In genomic region chr22:36252754-36253522, GRCh38 we compare ENCODE assay signal across 8 cellular contexts. TPM values are rescaled to one million over a fixed set of nuclear protein-coding genes. Genes with fewer than 3 reads are reported as not detected.
A peak's percentile ranks its signal among the peaks of the same experiment; 100 is the strongest.
DNase-seq lines count a peak whose midpoint lies in the region; ATAC-seq, FAIRE-seq and TF ChIP-seq lines count a peak whose summit lies in the region.

Gene APOL1 (plus strand): TSS chr22:36253133. CDS start chr22:36254956, 1,823 bp downstream.

- H4K20me1 ChIP-seq in H1 (replicated peaks in 1 of 2; ENCODE audit: control insufficient read depth in 1 of 2, insufficient read depth in 2 of 2, low read length in 2 of 2) = no peaks in the 10 kb centered on the region

- H4K8ac ChIP-seq in H1 (ENCODE audit: extremely low read depth, insufficient read depth, low read length) = no peak within 1 kb of the TSS

- 95% methylated on average over 10 of the region's 10 CpGs; no CpG with 5 or more reads in 1 of the 2 experiments for WGBS in H1 (ENCODE audit: extremely low coverage in 1 of 2, insufficient coverage in 1 of 2, insufficient read length in 1 of 2, insufficient replicate concordance in 2 of 2, low coverage in 1 of 2, low lambda C conversion rate in 2 of 2, missing lambda C conversion rate in 1 of 2), 2 experiments
- 57 to 58% methylated on average over 10 of the region's 10 CpGs for whole genome bisulfite sequencing in aorta, 2 donors

- H3K79me1 ChIP-seq in H1 (ENCODE audit: low read depth, low read length) = no peaks in the 10 kb centered on the region

- H2AFZ ChIP-seq in H1 (ENCODE audit: low read length) = no peak within 1 kb of the TSS

- peak within 1 kb of the TSS; percentile 46 for H2BK15ac ChIP-seq in H1 (ENCODE audit: low read length)

- no peak within 1 kb of the TSS for H3K14ac ChIP-seq in H1 (ENCODE audit: insufficient read length)

- H3K9me3 ChIP-seq in H1 (ENCODE audit: insufficient read depth in 2 of 2, low read depth in 1 of 2, low read length in 1 of 2) (peaks cover 3 to 7% of the 10 kb centered on the region in 2 experiments; a peak in 3 of 4 replicates), aorta (ENCODE audit: control insufficient read depth, low read length) (no peaks in the 10 kb centered on the region)
- no peaks in the 10 kb centered on the region for H3K9me3 ChIP-seq in naive thymus-derived CD4-positive, alpha-beta T cell (ENCODE audit: control insufficient read depth in 2 of 3, low read length in 3 of 3)

- H3K36me3 Mint-ChIP-seq in activated CD4-positive, alpha-beta T cell treated with anti-CD3 and anti-CD28 coated beads for 36 hours (ENCODE audit: low read depth) = peaks cover 22% of the 10 kb centered on the region
- H3K36me3 Mint-ChIP-seq in naive thymus-derived CD4-positive, alpha-beta T cell = peaks cover 10 to 21% (median 18%) of the 10 kb centered on the region in 5 donors

- no peak for TF ChIP-seq CTCF in H1 (IDR thresholded peaks at IDR 0.05; ENCODE audit: control extremely low read depth in 1 of 3, insufficient read depth in 1 of 3, low read depth in 1 of 3, low read length in 3 of 3)

- ATAC-seq in HG02798 (IDR thresholded peaks at IDR 0.05; ENCODE audit: poor library complexity, unreplicated experiment) = peak; percentile 58
- ATAC-seq in activated CD4-positive, alpha-beta T cell treated with anti-CD3 and anti-CD28 coated beads for 36 hours = peak; percentile 87
- ATAC-seq in naive thymus-derived CD4-positive, alpha-beta T cell = peak; percentile 94
- peak; percentile 54 for ATAC-seq in aorta (ENCODE audit: low FRiP score)
- no peak for ATAC-seq in HG03469 (IDR thresholded peaks at IDR 0.05; ENCODE audit: unreplicated experiment)

- no peak within 1 kb of the TSS for H3K4me2 ChIP-seq in H1 (ENCODE audit: insufficient read depth in 1 of 2, low read depth in 2 of 2, low read length in 2 of 2)

- intact Hi-C loops in activated CD4-positive, alpha-beta T cell treated with anti-CD3 and anti-CD28 coated beads for 36 hours (cut with DNase I, micrococcal nuclease) = loop anchor here (1.0 kb wide), 1 partner anchor 14 kb away; the partner anchor contains the start of gene APOL2 (in 2 of the 2)
- intact Hi-C loops in naive thymus-derived CD4-positive, alpha-beta T cell (cut with micrococcal nuclease) = loop anchor here (1.0 kb wide), 1 partner anchor 14 kb away; the partner anchor contains the start of gene APOL2 (in 2 of the 2)
- intact Hi-C loops in aorta (cut with DNase I) = no loop called here

- no peak for TF ChIP-seq EP300 in H1 (IDR thresholded peaks at IDR 0.05; ENCODE audit: borderline replicate concordance in 1 of 2, low read depth in 2 of 2, low read length in 2 of 2)

- H3K4me3 ChIP-seq in GM08714 (ENCODE audit: low read length) (peak within 1 kb of the TSS; percentile 79), H1 (ENCODE audit: extremely low read depth in 1 of 4, insufficient read depth in 2 of 4, low read depth in 3 of 4, low read length in 4 of 4) (no peak within 1 kb of the TSS), aorta (ENCODE audit: low read length in 2 of 2) (peak within 1 kb of the TSS in 1 of 2 donors; percentile 20)
- peak within 1 kb of the TSS; percentile 92 for H3K4me3 ChIP-seq in naive thymus-derived CD4-positive, alpha-beta T cell (ENCODE audit: low read length)

- H3K18ac ChIP-seq in H1 (ENCODE audit: extremely low read depth, low read length) = no peak within 1 kb of the TSS

- H3K4me1 ChIP-seq in H1 (replicated peaks in 1 of 4; ENCODE audit: control insufficient read depth in 3 of 4, insufficient read depth in 4 of 4, low read length in 3 of 4) = peaks cover 0 to 7% (median 0%) of the 10 kb centered on the region in 4 experiments; a peak in 3 of 7 replicates
- H3K4me1 ChIP-seq in naive thymus-derived CD4-positive, alpha-beta T cell (ENCODE audit: control insufficient read depth in 2 of 2, insufficient read depth in 2 of 2, low read length in 2 of 2) = peaks cover 11 to 24% of the 10 kb centered on the region in 2 donors
- H3K4me1 ChIP-seq in aorta (ENCODE audit: control insufficient read depth in 1 of 2, insufficient read depth in 2 of 2, low read length in 2 of 2) = no peaks in the 10 kb centered on the region

- peaks cover 56% of the 10 kb centered on the region for H3K4me1 Mint-ChIP-seq in activated CD4-positive, alpha-beta T cell treated with anti-CD3 and anti-CD28 coated beads for 36 hours
- H3K4me1 Mint-ChIP-seq in naive thymus-derived CD4-positive, alpha-beta T cell = peaks cover 31 to 56% (median 45%) of the 10 kb centered on the region in 7 donors

- H3K27me3 Mint-ChIP-seq in activated CD4-positive, alpha-beta T cell treated with anti-CD3 and anti-CD28 coated beads for 36 hours = no peaks in the 10 kb centered on the region
- H3K27me3 Mint-ChIP-seq in naive thymus-derived CD4-positive, alpha-beta T cell = no peaks in the 10 kb centered on the region

- CTCF ChIA-PET in activated CD4-positive, alpha-beta T cell treated with anti-CD3 and anti-CD28 coated beads for 36 hours (lab: Charles Lee) = interaction anchor here (0.5 to 6.4 kb wide), 12 partner anchors 9 to 268 kb away, joined by 3 to 46 read pairs (median 4); partner anchors contain the start of gene APOL2
- CTCF ChIA-PET in H1 (lab: Charles Lee; ENCODE audit: partially characterized antibody) = interaction anchor here (0.6 to 3.9 kb wide), 4 partner anchors 9 to 84 kb away, joined by 3 to 30 read pairs (median 6); partner anchors contain the start of gene APOL2
- CTCF ChIA-PET in naive thymus-derived CD4-positive, alpha-beta T cell (lab: Charles Lee) = interaction anchor here (0.5 to 1.9 kb wide), 3 partner anchors 14 to 226 kb away, joined by 4 to 11 read pairs (median 8); partner anchors contain the start of gene APOL2

- no peak within 1 kb of the TSS for H3K27ac ChIP-seq in H1 (ENCODE audit: low read depth, low read length)
- H3K27ac ChIP-seq in naive thymus-derived CD4-positive, alpha-beta T cell (ENCODE audit: low read depth, low read length) = peak within 1 kb of the TSS; percentile 73
- H3K27ac ChIP-seq in aorta (ENCODE audit: low read depth in 1 of 2, low read length in 2 of 2) = peak within 1 kb of the TSS in 1 of 2 donors; percentile 31

- no peak for FAIRE-seq in H1 (lab: Jason Lieb, UNC)

- no peaks in the 10 kb centered on the region for H3K79me2 ChIP-seq in H1 (ENCODE audit: control insufficient read depth in 1 of 2, insufficient read depth in 2 of 2, low read length in 2 of 2)

- H3K4ac ChIP-seq in H1 (replicated peaks; ENCODE audit: insufficient read length, low read depth, low read length) = no peak within 1 kb of the TSS

- no peak within 1 kb of the TSS for H3K56ac ChIP-seq in H1 (replicated peaks; ENCODE audit: insufficient read length, low read depth, low read length)

- no peak for TF ChIP-seq RAD21 in H1 (IDR thresholded peaks at IDR 0.05 in 1 of 2, conservative IDR thresholded peaks at IDR 0.05 in 1 of 2; ENCODE audit: low read depth in 2 of 2, low read length in 2 of 2)

- H3K27ac Mint-ChIP-seq in activated CD4-positive, alpha-beta T cell treated with anti-CD3 and anti-CD28 coated beads for 36 hours = peak within 1 kb of the TSS; percentile 91
- peak within 1 kb of the TSS; percentile 87 to 98 (median 93) for H3K27ac Mint-ChIP-seq in naive thymus-derived CD4-positive, alpha-beta T cell

- H2BK5ac ChIP-seq in H1 (ENCODE audit: low read depth, low read length) = no peak within 1 kb of the TSS

- H4K5ac ChIP-seq in H1 (ENCODE audit: insufficient read length, low read depth, low read length) = no peak within 1 kb of the TSS

- no peak within 1 kb of the TSS; a peak in 1 of 7 replicates for H3K9ac ChIP-seq in H1 (replicated peaks in 1 of 4; ENCODE audit: extremely low read depth in 1 of 4, low read depth in 3 of 4, low read length in 3 of 4)

- H3K36me3 ChIP-seq in H1 (ENCODE audit: control insufficient read depth in 2 of 4, insufficient read depth in 4 of 4, low read length in 3 of 4) = no peaks in the 10 kb centered on the region
- H3K36me3 ChIP-seq in naive thymus-derived CD4-positive, alpha-beta T cell (ENCODE audit: control insufficient read depth in 2 of 3, insufficient read depth in 3 of 3, low read length in 3 of 3) = peaks cover 0 to 13% (median 0%) of the 10 kb centered on the region in 3 experiments
- H3K36me3 ChIP-seq in aorta (ENCODE audit: control insufficient read depth in 1 of 2, insufficient read depth in 2 of 2, low read length in 1 of 2) = no peaks in the 10 kb centered on the region

- H2BK120ac ChIP-seq in H1 (replicated peaks; ENCODE audit: low read depth, low read length) = no peak within 1 kb of the TSS

- H3K27me3 ChIP-seq in H1 (replicated peaks in 1 of 4; ENCODE audit: control insufficient read depth in 3 of 4, extremely low read depth in 1 of 4, insufficient read depth in 3 of 4, low read length in 3 of 4) = no peaks in the 10 kb centered on the region; a peak in 1 of 7 replicates
- H3K27me3 ChIP-seq in naive thymus-derived CD4-positive, alpha-beta T cell (ENCODE audit: control insufficient read depth in 2 of 2, insufficient read depth in 2 of 2, low read length in 2 of 2) = no peaks in the 10 kb centered on the region
- H3K27me3 ChIP-seq in aorta (ENCODE audit: control insufficient read depth in 1 of 2, insufficient read depth in 2 of 2, low read length in 1 of 2) = no peaks in the 10 kb centered on the region

- no peak within 1 kb of the TSS; the same call in 1 of the 2 replicates for H2BK20ac ChIP-seq in H1 (ENCODE audit: low read length)

- H2AK5ac ChIP-seq in H1 (ENCODE audit: low read depth, low read length) = peak within 1 kb of the TSS; percentile 65; the same call in 1 of the 2 replicates

- no peak within 1 kb of the TSS for H4K91ac ChIP-seq in H1 (replicated peaks; ENCODE audit: insufficient read length, low read length)

- H2BK12ac ChIP-seq in H1 (ENCODE audit: low read depth, low read length) = no peak within 1 kb of the TSS

- H3K9me3 Mint-ChIP-seq in activated CD4-positive, alpha-beta T cell treated with anti-CD3 and anti-CD28 coated beads for 36 hours (ENCODE audit: low read depth) = peaks cover 7% of the 10 kb centered on the region
- H3K9me3 Mint-ChIP-seq in naive thymus-derived CD4-positive, alpha-beta T cell = peaks cover 0 to 12% (median 3%) of the 10 kb centered on the region in 11 donors

- no peak within 1 kb of the TSS for H3K23ac ChIP-seq in H1 (ENCODE audit: insufficient read length)

- TF ChIP-seq POLR2A in H1 (IDR thresholded peaks at IDR 0.05; ENCODE audit: control extremely low read depth in 1 of 2, low read depth in 2 of 2, low read length in 2 of 2) = no peak

- H3K4me3 Mint-ChIP-seq in activated CD4-positive, alpha-beta T cell treated with anti-CD3 and anti-CD28 coated beads for 36 hours = peak within 1 kb of the TSS; percentile 92
- peak within 1 kb of the TSS; percentile 85 to 99 (median 96) for H3K4me3 Mint-ChIP-seq in naive thymus-derived CD4-positive, alpha-beta T cell

- POLR2A ChIA-PET in activated CD4-positive, alpha-beta T cell treated with anti-CD3 and anti-CD28 coated beads for 36 hours (lab: Charles Lee) = interaction anchor here (1.4 to 1.8 kb wide), 2 partner anchors 13 to 15 kb away, joined by 6 read pairs; partner anchors contain the start of gene APOL2
- POLR2A ChIA-PET in H1 (lab: Charles Lee; ENCODE audit: partially characterized antibody) = interaction anchor here (1.6 kb wide), 1 partner anchor 11 kb away, joined by 4 read pairs; no protein-coding TSS in a partner anchor
- POLR2A ChIA-PET in naive thymus-derived CD4-positive, alpha-beta T cell (lab: Charles Lee) = interaction anchor here (0.9 to 3.5 kb wide), 4 partner anchors 13 to 234 kb away, joined by 3 to 24 read pairs (median 3); partner anchors contain the start of genes APOL2 and APOL3

- peak; percentile 71 for DNase-seq in activated CD4-positive, alpha-beta T cell treated with anti-CD3 and anti-CD28 coated beads for 36 hours
- DNase-seq in H1 (ENCODE audit: low read depth in 1 of 2, low spot score in 2 of 2) (no peak), aorta (peak in 1 of 2 donors; percentile 70), NCI-H524 treated with DMSO at 0.1 percent for 48 hours (lab: John Stamatoyannopoulos, UW) (no peak)
- DNase-seq in naive thymus-derived CD4-positive, alpha-beta T cell = peak in 8 of 9 donors; percentile 47 to 67 (median 55)

- H3K23me2 ChIP-seq in H1 (ENCODE audit: low read depth, low read length) = no peaks in the 10 kb centered on the region

RNA-seq across cellular contexts. Expression of gene APOL1, which starts in this region (rescaled TPM):
- total RNA-seq in activated CD4-positive, alpha-beta T cell treated with anti-CD3 and anti-CD28 coated beads for 36 hours = 10 to 100 TPM; 32.0 to 37.2 TPM
- total RNA-seq in H1 (2021; fragmentation: NEBNext Ultra II Directional; extraction: Animal tissue kit (Norgen Biotek cat#: 25700)) = not detected in 2 replicates
- polyA plus RNA-seq in H1 (2011; rRNA removed) (not detected in 2 replicates), aorta (10 to 100 TPM; 14.1 to 36.5 TPM)
- 0.05 TPM for polyA plus RNA-seq in H1 (2011; cell fraction: cytosol; rRNA removed)
- not detected for polyA plus RNA-seq in H1 (2011; cell fraction: nucleus; rRNA removed)
- polyA plus RNA-seq in H1 (2012, experiment 1 of 2) = not detected in 4 replicates
- not detected for polyA plus RNA-seq in H1 (2012, experiment 2 of 2)
- polyA plus RNA-seq in H1 (2013, experiment 1 of 2) = not detected
- polyA plus RNA-seq in H1 (2013, experiment 2 of 2) = not detected
- polyA minus RNA-seq in H1 (2011; rRNA and poly(A)+ RNA removed) = not detected in 2 replicates
- not detected for polyA minus RNA-seq in H1 (2011; cell fraction: cytosol; rRNA and poly(A)+ RNA removed)
- polyA minus RNA-seq in H1 (2011; cell fraction: nucleus; rRNA and poly(A)+ RNA removed) = not detected
- 10 to 100 TPM in 4 of 5 experiments, 1 to 10 TPM in 1; 8.6 to 91.1 (median 18.4) TPM for total RNA-seq in naive thymus-derived CD4-positive, alpha-beta T cell
- polyA plus RNA-seq in naive thymus-derived CD4-positive, alpha-beta T cell = 10 to 100 TPM in 1 of 2 donors, 1 to 10 TPM in 1; 6.2 to 14.9 TPM
- total RNA-seq in aorta = 10 to 100 TPM; 50.0 to 74.0 TPM

Comparison
In these comparisons a context has a peak if more than half of its experiments do, and no peak if none do; other contexts are left out.
1. RNA of gene APOL1 (polyA plus RNA-seq): 14.1 to 36.5 TPM in aorta and 6.2 to 14.9 TPM in naive thymus-derived CD4-positive, alpha-beta T cell; 0.05 TPM in H1; every median in the first group is over 4 times any median in the second.
2. H3K4me3 ChIP-seq: peak in GM08714 (single experiment) and naive thymus-derived CD4-positive, alpha-beta T cell (single experiment); none in H1 (0 of 4).
3. DNase-seq: peak in activated CD4-positive, alpha-beta T cell treated with anti-CD3 and anti-CD28 coated beads for 36 hours (single experiment) and naive thymus-derived CD4-positive, alpha-beta T cell (8 of 9); none in H1 (0 of 2) and NCI-H524 treated with DMSO at 0.1 percent for 48 hours (single experiment).
4. intact Hi-C loops: an anchor here in activated CD4-positive, alpha-beta T cell treated with anti-CD3 and anti-CD28 coated beads for 36 hours (1.0 kb wide) and naive thymus-derived CD4-positive, alpha-beta T cell (1.0 kb wide); none called in aorta.